In genomic region chr20:37209193-37209592, GRCh38 we compare ENCODE assay signal across 31 cellular contexts. TPM values are rescaled to one million over a fixed set of nuclear protein-coding genes. Genes with fewer than 3 reads are reported as not detected.
"Had no signal": no experiment of that assay in that cellular context is flagged by ENCODE, and none has a peak within 500 bp of the region (broad histone marks: within the 10 kb centered on the region; RNA-seq: fewer than 3 reads in every experiment).

No MANE protein-coding gene starts in this region.

- H3K4me1 Mint-ChIP-seq: activated CD4-positive, alpha-beta T cell treated with anti-CD3 and anti-CD28 coated beads for 36 hours; activated CD4-positive, alpha-beta T cell treated with anti-CD3 and anti-CD28 coated beads, Interleukin-2, amount 10 ng/mL, durations not matched to agents 7 days and 5 days; activated CD8-positive, alpha-beta memory T cell treated with anti-CD3 and anti-CD28 coated beads, Interleukin-2, amount 10 ng/mL, durations not matched to agents 7 days and 5 days; activated naive CD4-positive, alpha-beta T cell treated with anti-CD3 and anti-CD28 coated beads, Interleukin-2, amount 10 ng/mL, durations not matched to agents 7 days and 5 days; activated naive CD8-positive, alpha-beta T cell treated with anti-CD3 and anti-CD28 coated beads, Interleukin-2, amount 50 U/mL, for 24 hours had no signal

- H3K4me1 ChIP-seq: ascending aorta, breast epithelium had no signal

- H3K36me3 ChIP-seq: breast epithelium had no signal

- H3K27me3 ChIP-seq: ascending aorta, breast epithelium had no signal

- ATAC-seq: activated CD4-positive, alpha-beta T cell treated with anti-CD3 and anti-CD28 coated beads for 36 hours; activated CD4-positive, CD25-positive, alpha-beta regulatory T cell treated with anti-CD3 and anti-CD28 coated beads, Interleukin-2, amount 50 U/mL, for 24 hours; activated CD8-positive, alpha-beta memory T cell treated with anti-CD3 and anti-CD28 coated beads, Interleukin-2, amount 10 ng/mL, durations not matched to agents 7 days and 5 days; activated naive CD8-positive, alpha-beta T cell treated with anti-CD3 and anti-CD28 coated beads, Interleukin-2, amount 50 U/mL, for 24 hours; Panc1 had no signal

- H3K4me3 Mint-ChIP-seq: activated CD4-positive, alpha-beta T cell treated with anti-CD3 and anti-CD28 coated beads for 36 hours; activated CD4-positive, alpha-beta T cell treated with anti-CD3 and anti-CD28 coated beads, Interleukin-2, amount 10 ng/mL, durations not matched to agents 7 days and 5 days; activated CD8-positive, alpha-beta memory T cell treated with anti-CD3 and anti-CD28 coated beads, Interleukin-2, amount 10 ng/mL, durations not matched to agents 7 days and 5 days; activated naive CD4-positive, alpha-beta T cell treated with anti-CD3 and anti-CD28 coated beads, Interleukin-2, amount 10 ng/mL, durations not matched to agents 7 days and 5 days; activated naive CD8-positive, alpha-beta T cell; activated naive CD8-positive, alpha-beta T cell treated with anti-CD3 and anti-CD28 coated beads, Interleukin-2, amount 50 U/mL, for 24 hours had no signal

- H3K27me3 Mint-ChIP-seq: activated CD4-positive, alpha-beta T cell treated with anti-CD3 and anti-CD28 coated beads for 36 hours; activated CD4-positive, alpha-beta T cell treated with anti-CD3 and anti-CD28 coated beads, Interleukin-2, amount 10 ng/mL, durations not matched to agents 7 days and 5 days; activated CD8-positive, alpha-beta memory T cell treated with anti-CD3 and anti-CD28 coated beads, Interleukin-2, amount 10 ng/mL, durations not matched to agents 7 days and 5 days; activated naive CD4-positive, alpha-beta T cell treated with anti-CD3 and anti-CD28 coated beads, Interleukin-2, amount 10 ng/mL, durations not matched to agents 7 days and 5 days; activated naive CD8-positive, alpha-beta T cell; activated naive CD8-positive, alpha-beta T cell treated with anti-CD3 and anti-CD28 coated beads, Interleukin-2, amount 50 U/mL, for 24 hours had no signal

- H3K27ac Mint-ChIP-seq: activated CD4-positive, alpha-beta T cell treated with anti-CD3 and anti-CD28 coated beads for 36 hours; activated CD4-positive, alpha-beta T cell treated with anti-CD3 and anti-CD28 coated beads, Interleukin-2, amount 10 ng/mL, durations not matched to agents 7 days and 5 days; activated CD8-positive, alpha-beta memory T cell treated with anti-CD3 and anti-CD28 coated beads, Interleukin-2, amount 10 ng/mL, durations not matched to agents 7 days and 5 days; activated naive CD4-positive, alpha-beta T cell treated with anti-CD3 and anti-CD28 coated beads, Interleukin-2, amount 10 ng/mL, durations not matched to agents 7 days and 5 days; activated naive CD8-positive, alpha-beta T cell; activated naive CD8-positive, alpha-beta T cell treated with anti-CD3 and anti-CD28 coated beads, Interleukin-2, amount 50 U/mL, for 24 hours had no signal

- H3K27ac ChIP-seq: ascending aorta, breast epithelium, SK-N-MC had no signal

- H3K9me3 Mint-ChIP-seq: activated CD4-positive, alpha-beta T cell treated with anti-CD3 and anti-CD28 coated beads, Interleukin-2, amount 10 ng/mL, durations not matched to agents 7 days and 5 days; activated naive CD4-positive, alpha-beta T cell treated with anti-CD3 and anti-CD28 coated beads, Interleukin-2, amount 10 ng/mL, durations not matched to agents 7 days and 5 days; activated naive CD8-positive, alpha-beta T cell treated with anti-CD3 and anti-CD28 coated beads, Interleukin-2, amount 50 U/mL, for 24 hours had no signal

- DNase-seq: activated CD4-positive, alpha-beta T cell treated with anti-CD3 and anti-CD28 coated beads for 36 hours; activated CD4-positive, alpha-beta T cell treated with anti-CD3 and anti-CD28 coated beads, Interleukin-2, amount 10 ng/mL, durations not matched to agents 7 days and 5 days; activated CD4-positive, alpha-beta T cell treated with anti-CD3 and anti-CD28 coated beads, Interleukin-2, amount 50 U/mL, for 48 hours; activated CD8-positive, alpha-beta memory T cell treated with anti-CD3 and anti-CD28 coated beads for 24 hours; activated CD8-positive, alpha-beta memory T cell treated with anti-CD3 and anti-CD28 coated beads, Interleukin-2, amount 10 ng/mL, durations not matched to agents 7 days and 5 days; activated CD8-positive, alpha-beta memory T cell treated with anti-CD3 and anti-CD28 coated beads, Interleukin-2, amount 50 U/mL, for 48 hours; activated effector memory CD4-positive, alpha-beta T cell treated with Interleukin-2 at 50 U/mL for 16 hours; activated naive CD4-positive, alpha-beta T cell treated with anti-CD3 and anti-CD28 coated beads, Interleukin-2, amount 10 ng/mL, durations not matched to agents 7 days and 5 days; activated naive CD8-positive, alpha-beta T cell treated with anti-CD3 and anti-CD28 coated beads, Interleukin-2, amount 50 U/mL, for 24 hours; amygdala; NCI-H1105; NCI-H1417 treated with DMSO at 0.1 percent for 48 hours; NCI-H1930; NCI-H2081 treated with DMSO at 0.1 percent for 48 hours; NCI-H226; NCI-H446 treated with DMSO at 0.1 percent for 48 hours; NCI-H524; NCI-H69; Right ventricle myocardium superior; RPMI8226; T1000 had no signal

- H3K9me3 ChIP-seq: ascending aorta, breast epithelium had no signal

- H3K4me3 ChIP-seq: ascending aorta, breast epithelium, SK-N-MC had no signal

RNA-seq across cellular contexts. Expression of gene MROH8, which starts 29.8 kb away (rescaled TPM):
- total RNA-seq: ascending aorta had no signal

RNA-seq across cellular contexts. Expression of gene GHRH, which starts 52.4 kb away (rescaled TPM):
- total RNA-seq: activated CD4-positive, alpha-beta T cell treated with anti-CD3 and anti-CD28 coated beads for 36 hours; activated CD4-positive, alpha-beta T cell treated with anti-CD3 and anti-CD28 coated beads, Interleukin-2, amount 10 ng/mL, durations not matched to agents 7 days and 5 days; activated CD8-positive, alpha-beta memory T cell treated with anti-CD3 and anti-CD28 coated beads, Interleukin-2, amount 10 ng/mL, durations not matched to agents 7 days and 5 days; ascending aorta; breast epithelium; cardiac septum; M059J; T-helper 1 cell treated with Interleukin-12 subunit alpha and Interleukin-12 subunit beta and Interleukin-4 antibody, amounts not matched to agents 30 ng/mL and 1 ng/mL, for 36 hours; T-helper 2 cell treated with Interferon-gamma antibody and Interleukin-4, amounts not matched to agents 100 ng/mL and 5 ng/mL, for 36 hours had no signal
